ENCODE assay signal across 8 cellular contexts in genomic region chr1:226702318-226702956, GRCh38. TPM values are rescaled to one million over a fixed set of nuclear protein-coding genes. Genes with fewer than 3 reads are reported as not detected.
DNase-seq lines count a peak whose midpoint lies in the region; FAIRE-seq and TF ChIP-seq lines count a peak whose summit lies in the region.

No MANE protein-coding gene starts in this region.

- H3K4me3 ChIP-seq in HFF-Myc (replicated peaks; ENCODE audit: low read depth, low read length) (peak overlapping the region; percentile 36), ascending aorta (peak overlapping the region; percentile 61 to 85), kidney (ENCODE audit: low read length in 2 of 2) (peak overlapping the region; percentile 72 to 90), testis (peak overlapping the region; percentile 72 to 83)

- H3K9me3 ChIP-seq in ascending aorta, result no peaks in the 10 kb centered on the region
- H3K9me3 ChIP-seq in kidney (ENCODE audit: control insufficient read depth in 1 of 2, low read length in 2 of 2), result no peaks in the 10 kb centered on the region
- no peaks in the 10 kb centered on the region for H3K9me3 ChIP-seq in testis

- peak overlapping the region; percentile 50 to 77 for H3K9ac ChIP-seq in kidney (ENCODE audit: low read length in 2 of 2)

- no peaks in the 10 kb centered on the region for H3K27me3 ChIP-seq in ascending aorta
- H3K27me3 ChIP-seq in testis, result no peaks in the 10 kb centered on the region

- intact Hi-C loops in ascending aorta (cut with DNase I), result loop anchor here (2.0 to 5.0 kb wide), 3 partner anchors 24 to 70 kb away; partner anchors contain the start of gene ITPKB
- intact Hi-C loops in kidney (cut with DNase I), result no loop called here
- intact Hi-C loops in testis (cut with DNase I; ENCODE audit: low total_unique reads), result no loop called here

- TF ChIP-seq CTCF in HFF-Myc (IDR thresholded peaks at IDR 0.05; ENCODE audit: low read depth, low read length, missing control alignments) (no peak), ascending aorta (IDR thresholded peaks at IDR 0.05) (no peak), kidney (IDR thresholded peaks at IDR 0.05; ENCODE audit: borderline replicate concordance, extremely low read depth, insufficient read depth) (no peak), testis (IDR thresholded peaks at IDR 0.05) (no peak)

- peaks cover 0 to 8% of the 10 kb centered on the region in 2 donors for H3K4me1 ChIP-seq in ascending aorta
- peaks cover 5 to 15% of the 10 kb centered on the region in 2 donors for H3K4me1 ChIP-seq in kidney (ENCODE audit: control insufficient read depth in 1 of 2, insufficient read depth in 1 of 2, low read depth in 1 of 2, low read length in 2 of 2)
- peaks cover 24% of the 10 kb centered on the region for H3K4me1 ChIP-seq in testis

- TF ChIP-seq POLR2A in testis (IDR thresholded peaks at IDR 0.05), result no peak

- DNase-seq in AG08395 (ENCODE audit: low spot score), result peak; percentile 71
- no peak for DNase-seq in HFF-Myc (ENCODE audit: extremely low read depth, low read depth)
- DNase-seq in ascending aorta (ENCODE audit: low spot score in 2 of 2), result no peak
- DNase-seq in kidney, result no peak
- no peak for DNase-seq in testis
- no peak for DNase-seq in NOMO-1 treated with DMSO at 0.1 percent for 48 hours (lab: John Stamatoyannopoulos, UW; ENCODE audit: unreplicated experiment)
- no peak for DNase-seq in putamen (ENCODE audit: low spot score)
- no peak for DNase-seq in stimulated activated CD4-positive, alpha-beta T cell treated with anti-CD3 and anti-CD28 coated beads, Interleukin-12 subunit alpha, Interleukin-12 subunit beta, amount 100 ng/mL, for 4 hours

- H3K36me3 ChIP-seq in ascending aorta (no peaks in the 10 kb centered on the region), kidney (ENCODE audit: control insufficient read depth in 1 of 2, insufficient read depth in 2 of 2, low read length in 2 of 2) (peaks cover 0 to 11% of the 10 kb centered on the region in 2 donors), testis (ENCODE audit: low read depth, missing control alignments) (no peaks in the 10 kb centered on the region)

- H3K27ac ChIP-seq in ascending aorta, result peak overlapping the region; percentile 96 to 98
- peak overlapping the region; percentile 87 to 94 for H3K27ac ChIP-seq in kidney (ENCODE audit: low read depth in 2 of 2, low read length in 2 of 2)
- peak overlapping the region; percentile 94 to 97 for H3K27ac ChIP-seq in testis

- no peak for FAIRE-seq in kidney (lab: Jason Lieb, UNC)

- WGBS in testis, 2 donors, result 35 to 52% methylated on average over 12 of the region's 12 CpGs

RNA-seq across cellular contexts. Expression of gene ITPKB, which starts 36.6 kb away (rescaled TPM):
- total RNA-seq in ascending aorta (27.5 TPM), kidney (39.3 TPM), testis (10 to 100 TPM; 13.5 to 18.0 TPM)
- polyA plus RNA-seq in kidney (ENCODE audit: insufficient read depth, low read depth, low replicate concordance) (20.2 TPM), testis (ENCODE audit: insufficient read depth, low read depth, low replicate concordance) (11.4 TPM)
